ENCODE assay signal across 21 cellular contexts in the genomic region with DNA sequence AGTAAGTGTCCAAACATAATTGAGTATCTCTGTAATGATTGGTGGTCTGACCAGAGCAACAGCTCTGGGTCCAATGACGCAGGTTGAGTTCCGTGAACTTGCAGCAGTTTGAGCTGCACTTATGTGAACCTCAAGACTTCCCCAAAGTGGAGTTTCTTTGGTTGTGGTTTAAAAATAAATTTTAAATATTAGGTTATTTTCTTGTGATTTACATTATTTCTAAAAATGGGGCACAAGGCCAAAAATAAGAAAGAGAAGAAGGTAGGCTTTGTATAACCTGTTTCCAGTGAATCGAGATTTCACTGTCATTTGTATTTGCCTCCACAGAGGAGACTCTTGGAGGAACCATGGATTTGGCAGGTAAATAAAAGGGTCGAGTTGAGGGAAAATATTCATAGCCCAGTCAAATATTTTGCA.
DNase-seq lines count a peak whose midpoint lies in the region; ATAC-seq and TF ChIP-seq lines count a peak whose summit lies in the region.
"Had no signal": no experiment of that assay in that cellular context is flagged by ENCODE, and none has a peak within 500 bp of the region (broad histone marks: within the 10 kb centered on the region; RNA-seq: fewer than 3 reads in every experiment).

No MANE protein-coding gene starts in this region.

- H2AK5ac ChIP-seq in IMR-90 (ENCODE audit: low read depth, low read length) = peak overlapping the region; percentile 43

- no peak overlapping the region for H2AK9ac ChIP-seq in IMR-90 (replicated peaks; ENCODE audit: low read depth, low read length, poor library complexity)

- no peaks in the 10 kb centered on the region for H3K27me3 ChIP-seq in IMR-90 (ENCODE audit: control insufficient read depth, insufficient read depth, low read length)
- H3K27me3 ChIP-seq: SJSA1 had no signal

- 100% methylated on average over 1 of the region's 4 CpGs; no CpG with 5 or more reads in 1 of the 2 experiments for WGBS in IMR-90 (ENCODE audit: extremely low coverage in 2 of 2, insufficient read length in 1 of 2), 2 experiments

- H3K18ac ChIP-seq in IMR-90 (ENCODE audit: low read depth, low read length) = no peak overlapping the region

- 0 out of 2 replicates have a peak overlapping the region, but pooled peaks have one; percentile 50 for H3K4ac ChIP-seq in IMR-90 (ENCODE audit: low read depth, low read length)

- H3K36me3 Mint-ChIP-seq in memory B cell = no peaks in the 10 kb centered on the region
- H3K36me3 Mint-ChIP-seq: activated naive CD4-positive, alpha-beta T cell treated with anti-CD3 and anti-CD28 coated beads, Interleukin-2, amount 50 U/mL, for 24 hours; immature natural killer cell had no signal

- POLR2A ChIA-PET in IMR-90 (lab: Charles Lee; ENCODE audit: unreplicated experiment) = no interaction called here

- TF ChIP-seq POLR2A in IMR-90 (IDR thresholded peaks at IDR 0.05; ENCODE audit: low read depth, low read length) = no peak

- no peaks in the 10 kb centered on the region for H3K9me3 ChIP-seq in IMR-90 (ENCODE audit: control insufficient read depth, insufficient read depth, low read length)
- H3K9me3 ChIP-seq: Caco-2, lower lobe of right lung, SJSA1 had no signal

- no peak overlapping the region for H3K27ac ChIP-seq in IMR-90 (ENCODE audit: insufficient read depth, low read length)
- H3K27ac ChIP-seq: coronary artery, lower lobe of right lung, SJSA1 had no signal

- 0 out of 4 replicates have a peak overlapping the region, but pooled peaks of 1 of the 2 experiments have one; percentile 42 for H4K8ac ChIP-seq in IMR-90 (ENCODE audit: low read depth in 2 of 2, low read length in 2 of 2)

- H3K27ac Mint-ChIP-seq in memory B cell = peak overlapping the region; percentile 75
- H3K27ac Mint-ChIP-seq: activated naive CD4-positive, alpha-beta T cell treated with anti-CD3 and anti-CD28 coated beads, Interleukin-2, amount 50 U/mL, for 24 hours; immature natural killer cell; nephron progenitor cell had no signal

- no TSS peak for BruUV-seq in IMR-90 (replicated peaks; lab: Mats Ljungman, UMichigan)

- H3K56ac ChIP-seq in IMR-90 (ENCODE audit: extremely low read depth, insufficient read depth, low read length) = no peak overlapping the region

- peaks cover 8% of the 10 kb centered on the region for H3K4me1 ChIP-seq in IMR-90 (ENCODE audit: control insufficient read depth, insufficient read depth, low read length)

- no peak overlapping the region; the same call in 2 of the 3 replicates for H2BK15ac ChIP-seq in IMR-90 (ENCODE audit: low read depth, low read length)

- dilution Hi-C loops in IMR-90 (cut with HindIII; ENCODE audit: low sequenced_read_pairs, unreplicated experiment) = no loop called here

- no peaks in the 10 kb centered on the region for H3K36me3 ChIP-seq in IMR-90 (ENCODE audit: control insufficient read depth, insufficient read depth, low read length)
- H3K36me3 ChIP-seq: lower lobe of right lung, SJSA1 had no signal

- no peaks in the 10 kb centered on the region for H3K79me1 ChIP-seq in IMR-90 (ENCODE audit: low read depth in 1 of 2, low read length in 2 of 2)

- H2BK20ac ChIP-seq in IMR-90 (ENCODE audit: low read depth, low read length) = no peak overlapping the region

- H3K4me2 ChIP-seq in IMR-90 (ENCODE audit: low read depth, low read length) = no peak overlapping the region

- no peaks in the 10 kb centered on the region for H3K9me1 ChIP-seq in IMR-90 (ENCODE audit: insufficient read depth, low read length)

- no peak overlapping the region for H2AFZ ChIP-seq in IMR-90 (replicated peaks; ENCODE audit: low read length, poor library complexity)

- no peak overlapping the region for H3K9ac ChIP-seq in IMR-90 (ENCODE audit: low read depth, low read length)

- H4K20me1 ChIP-seq in IMR-90 (ENCODE audit: insufficient read depth, low read length) = no peaks in the 10 kb centered on the region

- in situ Hi-C loops in IMR-90 (cut with MboI; ENCODE audit: low sequenced_read_pairs) = no loop called here

- H3K4me3 Mint-ChIP-seq in memory B cell = peak overlapping the region; percentile 43
- H3K4me3 Mint-ChIP-seq: activated naive CD4-positive, alpha-beta T cell treated with anti-CD3 and anti-CD28 coated beads, Interleukin-2, amount 50 U/mL, for 24 hours; immature natural killer cell; nephron progenitor cell had no signal

- intact Hi-C loops in IMR-90 (cut with micrococcal nuclease) = no loop called here

- no peaks in the 10 kb centered on the region for H3K9me3 Mint-ChIP-seq in memory B cell
- H3K9me3 Mint-ChIP-seq: activated naive CD4-positive, alpha-beta T cell treated with anti-CD3 and anti-CD28 coated beads, Interleukin-2, amount 50 U/mL, for 24 hours; immature natural killer cell had no signal

- ATAC-seq in GM18861 (IDR thresholded peaks at IDR 0.05; ENCODE audit: unreplicated experiment) = peak; percentile 85
- ATAC-seq in HG02610 (IDR thresholded peaks at IDR 0.05; ENCODE audit: unreplicated experiment) = peak; percentile 58
- ATAC-seq in IMR-90 (ENCODE audit: low read depth) = no peak
- peak; percentile 99 for ATAC-seq in memory B cell (ENCODE audit: low read depth)
- no peak for ATAC-seq in HG02623 (IDR thresholded peaks at IDR 0.05; ENCODE audit: unreplicated experiment)
- ATAC-seq in GM18870 (IDR thresholded peaks at IDR 0.05; ENCODE audit: unreplicated experiment) = no peak
- ATAC-seq: K562 had no signal

- H4K5ac ChIP-seq in IMR-90 (ENCODE audit: low read depth, low read length) = no peak overlapping the region

- H2BK5ac ChIP-seq in IMR-90 (ENCODE audit: low read depth, low read length, poor library complexity, severe bottlenecking) = no peak overlapping the region

- H3K14ac ChIP-seq in IMR-90 (replicated peaks; ENCODE audit: low read depth, low read length) = no peak overlapping the region

- no peak overlapping the region for H3K4me3 ChIP-seq in IMR-90 (ENCODE audit: insufficient read depth, low read depth, low read length)
- H3K4me3 ChIP-seq: coronary artery, K562, lower lobe of right lung, SJSA1 had no signal

- no peak for TF ChIP-seq RAD21 in IMR-90 (IDR thresholded peaks at IDR 0.05; ENCODE audit: low read length)

- no peak for DNase-seq in IMR-90
- peak in 1 of 2 donors; percentile 38 for DNase-seq in memory B cell (ENCODE audit: low spot score in 2 of 2)
- DNase-seq in activated effector memory CD4-positive, alpha-beta T cell treated with Interleukin-2 at 50 U/mL for 16 hours = no peak
- no peak for DNase-seq in HT-29 (ENCODE audit: low spot score)
- DNase-seq: activated CD4-positive, alpha-beta T cell treated with anti-CD3 and anti-CD28 coated beads for 48 hours; Caco-2; immature natural killer cell; lower lobe of right lung; NCI-H1105 treated with DMSO at 0.1 percent for 48 hours; NCI-H345; nephron progenitor cell; NK-92 treated with Interleukin-12 subunit alpha and Interleukin-12 subunit beta, amount 100 ng/mL, for 24 hours; stimulated activated CD4-positive, alpha-beta T cell treated with anti-CD3 and anti-CD28 coated beads, Interleukin-12 subunit alpha, Interleukin-12 subunit beta, amount 100 ng/mL, for 4 hours had no signal

- H3K27me3 Mint-ChIP-seq in memory B cell = no peaks in the 10 kb centered on the region
- H3K27me3 Mint-ChIP-seq: activated naive CD4-positive, alpha-beta T cell treated with anti-CD3 and anti-CD28 coated beads, Interleukin-2, amount 50 U/mL, for 24 hours had no signal

- CTCF ChIA-PET in IMR-90 (lab: Yijun Ruan, JAX) = no interaction called here

- no peak overlapping the region for H3K23ac ChIP-seq in IMR-90 (ENCODE audit: low read depth, low read length)

- H4K91ac ChIP-seq in IMR-90 (ENCODE audit: insufficient read depth, low read depth, low read length) = peak overlapping the region; percentile 34; the same call in 1 of the 2 replicates

- peak overlapping the region; percentile 37; the same call in 1 of the 2 replicates for H2BK120ac ChIP-seq in IMR-90 (ENCODE audit: low read depth, low read length)

- H3K4me1 Mint-ChIP-seq in memory B cell = peaks cover 11% of the 10 kb centered on the region

- no peak for TF ChIP-seq CTCF in IMR-90 (conservative IDR thresholded peaks at IDR 0.05; ENCODE audit: low read depth, low read length)

TF ChIP-seq in IMR-90, 13 proteins besides CTCF, POLR2A, EP300 and RAD21:
- TF ChIP-seq CEBPB (IDR thresholded peaks at IDR 0.05; ENCODE audit: low read depth, low read length) (no peak), BHLHE40 (IDR thresholded peaks at IDR 0.05; ENCODE audit: low read depth, low read length) (no peak), RCOR1 (IDR thresholded peaks at IDR 0.05; ENCODE audit: insufficient replicate concordance, low read length) (no peak), RFX5 (IDR thresholded peaks at IDR 0.05; ENCODE audit: low read depth, low read length) (no peak), NFE2L2 (IDR thresholded peaks at IDR 0.05; ENCODE audit: low read depth, low read length) (no peak), SMC3 (IDR thresholded peaks at IDR 0.05; ENCODE audit: low read depth, low read length) (no peak), MAFK (IDR thresholded peaks at IDR 0.05; ENCODE audit: low read depth, low read length) (no peak), CHD1 (IDR thresholded peaks at IDR 0.05; ENCODE audit: low read depth, low read length) (no peak), MAZ (IDR thresholded peaks at IDR 0.05; ENCODE audit: borderline replicate concordance, low read depth, low read length) (no peak), MXI1 (IDR thresholded peaks at IDR 0.05; ENCODE audit: borderline replicate concordance, low read depth, low read length) (no peak), FOS (IDR thresholded peaks at IDR 0.05; ENCODE audit: low read depth, low read length) (no peak)
- TF ChIP-seq, protein P1, sequence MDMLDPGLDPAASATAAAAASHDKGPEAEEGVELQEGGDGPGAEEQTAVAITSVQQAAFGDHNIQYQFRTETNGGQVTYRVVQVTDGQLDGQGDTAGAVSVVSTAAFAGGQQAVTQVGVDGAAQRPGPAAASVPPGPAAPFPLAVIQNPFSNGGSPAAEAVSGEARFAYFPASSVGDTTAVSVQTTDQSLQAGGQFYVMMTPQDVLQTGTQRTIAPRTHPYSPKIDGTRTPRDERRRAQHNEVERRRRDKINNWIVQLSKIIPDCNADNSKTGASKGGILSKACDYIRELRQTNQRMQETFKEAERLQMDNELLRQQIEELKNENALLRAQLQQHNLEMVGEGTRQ (IDR thresholded peaks at IDR 0.05; ENCODE audit: low read depth, low read length) = no peak
- TF ChIP-seq, protein P2, sequence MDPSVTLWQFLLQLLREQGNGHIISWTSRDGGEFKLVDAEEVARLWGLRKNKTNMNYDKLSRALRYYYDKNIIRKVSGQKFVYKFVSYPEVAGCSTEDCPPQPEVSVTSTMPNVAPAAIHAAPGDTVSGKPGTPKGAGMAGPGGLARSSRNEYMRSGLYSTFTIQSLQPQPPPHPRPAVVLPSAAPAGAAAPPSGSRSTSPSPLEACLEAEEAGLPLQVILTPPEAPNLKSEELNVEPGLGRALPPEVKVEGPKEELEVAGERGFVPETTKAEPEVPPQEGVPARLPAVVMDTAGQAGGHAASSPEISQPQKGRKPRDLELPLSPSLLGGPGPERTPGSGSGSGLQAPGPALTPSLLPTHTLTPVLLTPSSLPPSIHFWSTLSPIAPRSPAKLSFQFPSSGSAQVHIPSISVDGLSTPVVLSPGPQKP (IDR thresholded peaks at IDR 0.05; ENCODE audit: borderline replicate concordance, low read depth, low read length) = no peak

Comparison
In these comparisons a context has a peak if more than half of its experiments do, and no peak if none do; other contexts are left out.
1. ATAC-seq: peak in GM18861 (single experiment), HG02610 (single experiment) and memory B cell (single experiment); none in IMR-90 (single experiment), HG02623 (single experiment) and GM18870 (single experiment).